In genomic region chr12:66304296-66304915, GRCh38 we compare ENCODE assay signal across 14 cellular contexts. TPM values are rescaled to one million over a fixed set of nuclear protein-coding genes. Genes with fewer than 3 reads are reported as not detected.
DNase-seq lines count a peak whose midpoint lies in the region; ATAC-seq, FAIRE-seq and TF ChIP-seq lines count a peak whose summit lies in the region.
"Had no signal": no experiment of that assay in that cellular context is flagged by ENCODE, and none has a peak within 500 bp of the region (broad histone marks: within the 10 kb centered on the region; RNA-seq: fewer than 3 reads in every experiment).

No MANE protein-coding gene starts in this region.

- intact Hi-C loops in heart left ventricle (cut with DNase I) = loop anchor here in 5 of 10 donors (5.0 to 10.0 kb wide), 4 partner anchors 137 to 172 kb away; partner anchors contain the start of genes TMBIM4 (in 3 of the 5) and LLPH (in 1 of the 5)

- POLR2A ChIA-PET in WTC11 (lab: Charles Lee) = interaction anchor here (0.5 kb wide), 1 partner anchor 183 kb away, joined by 8 read pairs; no protein-coding TSS in a partner anchor

- no peaks in the 10 kb centered on the region for H3K9me3 ChIP-seq in BLaER1 treated with 17β-estradiol and CSF1 and Interleukin-3, amounts not matched to agents 10 nM and 100 nM (replicated peaks in 1 of 11)
- H3K9me3 ChIP-seq in heart left ventricle = no peaks in the 10 kb centered on the region
- H3K9me3 ChIP-seq: HAP-1, sigmoid colon had no signal

- CTCF ChIA-PET in WTC11 (lab: Charles Lee) = no interaction called here

- H3K9ac ChIP-seq in BLaER1 treated with 17β-estradiol and CSF1 and Interleukin-3, amounts not matched to agents 10 nM and 100 nM = peak overlapping the region in 2 of 11 experiments; percentile 77 to 80; a peak in 2 of 22 replicates

- H3K9me3 Mint-ChIP-seq in WTC11 (no peaks in the 10 kb centered on the region), memory B cell (no peaks in the 10 kb centered on the region)

- peak overlapping the region in 3 of 10 experiments; percentile 25 to 73 (median 64); a peak in 4 of 20 replicates for H3K4me3 ChIP-seq in BLaER1 treated with 17β-estradiol and CSF1 and Interleukin-3, amounts not matched to agents 10 nM and 100 nM
- peak overlapping the region in 2 of 12 donors; percentile 7 to 77 for H3K4me3 ChIP-seq in heart left ventricle
- H3K4me3 ChIP-seq: sigmoid colon had no signal

- TF ChIP-seq POLR2A in GM12891 (IDR thresholded peaks at IDR 0.05; ENCODE audit: low read depth, low read length) (no peak), heart left ventricle (IDR thresholded peaks at IDR 0.05) (no peak)

- peaks cover 16% of the 10 kb centered on the region for H3K36me3 Mint-ChIP-seq in WTC11
- H3K36me3 Mint-ChIP-seq in memory B cell = peaks cover 14% of the 10 kb centered on the region

- no peak overlapping the region for H3K27ac ChIP-seq in BLaER1 treated with 17β-estradiol and CSF1 and Interleukin-3, amounts not matched to agents 10 nM and 100 nM
- peak overlapping the region in 2 of 12 donors; percentile 13 to 93 for H3K27ac ChIP-seq in heart left ventricle

- WGBS in heart left ventricle, 4 donors = 65 to 75% (median 69%) methylated on average over 6 of the region's 6 CpGs

- FAIRE-seq in GM12891 (lab: Jason Lieb, UNC) = peak; percentile 76
- FAIRE-seq: endothelial cell of umbilical vein had no signal

- H3K4me1 ChIP-seq in BLaER1 treated with 17β-estradiol and CSF1 and Interleukin-3, amounts not matched to agents 10 nM and 100 nM = peaks cover 23 to 34% (median 30%) of the 10 kb centered on the region in 10 experiments
- H3K4me1 ChIP-seq in heart left ventricle = peaks cover 0 to 26% (median 10%) of the 10 kb centered on the region in 12 donors

- H3K27me3 Mint-ChIP-seq in WTC11 (ENCODE audit: low read depth) (peaks cover 16% of the 10 kb centered on the region), memory B cell (peaks cover 1% of the 10 kb centered on the region)

- H3K36me3 ChIP-seq in BLaER1 treated with 17β-estradiol and CSF1 and Interleukin-3, amounts not matched to agents 10 nM and 100 nM = peaks cover 3 to 35% (median 24%) of the 10 kb centered on the region in 11 experiments; a peak in 15 of 22 replicates
- peaks cover 0 to 28% (median 4%) of the 10 kb centered on the region in 9 donors for H3K36me3 ChIP-seq in heart left ventricle
- H3K36me3 ChIP-seq: HAP-1 had no signal

- peak overlapping the region; percentile 1; the same call in 1 of the 2 replicates for H3K4me3 Mint-ChIP-seq in WTC11
- peak overlapping the region; percentile 0 for H3K4me3 Mint-ChIP-seq in memory B cell

- H3K4me1 Mint-ChIP-seq in WTC11 (peaks cover 21% of the 10 kb centered on the region), memory B cell (peaks cover 25% of the 10 kb centered on the region)

- H4K20me1 ChIP-seq in BLaER1 treated with 17β-estradiol and CSF1 and Interleukin-3, amounts not matched to agents 10 nM and 100 nM = no peaks in the 10 kb centered on the region

- DNase-seq in GM12891 (ENCODE audit: insufficient read length, low spot score) = no peak
- no peak for DNase-seq in WTC11 (ENCODE audit: low spot score)
- no peak for DNase-seq in memory B cell (ENCODE audit: low spot score in 2 of 2)
- DNase-seq in heart left ventricle = no peak
- DNase-seq in islet precursor cell = no peak
- no peak for DNase-seq in DMS79 (lab: John Stamatoyannopoulos, UW)
- DNase-seq: COR-L47, midbrain, NCI-H446, sigmoid colon had no signal

- 0 out of 2 replicates have a peak overlapping the region, but pooled peaks have one; percentile 9 for H3K27ac Mint-ChIP-seq in WTC11
- H3K27ac Mint-ChIP-seq in memory B cell = peak overlapping the region; percentile 10

- ATAC-seq in WTC11 (no peak), memory B cell (ENCODE audit: low read depth) (no peak), heart left ventricle (no peak), HG02938 (IDR thresholded peaks at IDR 0.05; ENCODE audit: unreplicated experiment) (no peak)

- TF ChIP-seq CTCF in WTC11 (IDR thresholded peaks at IDR 0.05) (no peak), heart left ventricle (IDR thresholded peaks at IDR 0.05) (no peak)

- peak overlapping the region; percentile 50 to 96 (median 88) for H3K4me2 ChIP-seq in BLaER1 treated with 17β-estradiol and CSF1 and Interleukin-3, amounts not matched to agents 10 nM and 100 nM

- no peaks in the 10 kb centered on the region for H3K27me3 ChIP-seq in BLaER1 treated with 17β-estradiol and CSF1 and Interleukin-3, amounts not matched to agents 10 nM and 100 nM
- H3K27me3 ChIP-seq in heart left ventricle = no peaks in the 10 kb centered on the region
- H3K27me3 ChIP-seq: sigmoid colon had no signal

TF ChIP-seq in GM12891, 5 proteins besides CTCF, POLR2A, EP300 and RAD21:
- TF ChIP-seq PAX5 (IDR thresholded peaks at IDR 0.05; ENCODE audit: insufficient read depth, low read length, severe bottlenecking) (no peak), TAF1 (IDR thresholded peaks at IDR 0.05; ENCODE audit: low read depth, low read length) (no peak), POU2F2 (IDR thresholded peaks at IDR 0.05; ENCODE audit: low read depth, low read length) (no peak), POLR2AphosphoS5 (IDR thresholded peaks at IDR 0.05; ENCODE audit: low read depth, low read length) (no peak), SPI1 (IDR thresholded peaks at IDR 0.05; ENCODE audit: low read depth, low read length) (no peak)

TF ChIP-seq in WTC11, 78 proteins besides CTCF, POLR2A, EP300 and RAD21 (continues in another document):
- no peak for TF ChIP-seq SMAD4 (CRISPR knock-in tag; IDR thresholded peaks at IDR 0.05)
- TF ChIP-seq CREM (CRISPR knock-in tag; IDR thresholded peaks at IDR 0.05) = no peak
- TF ChIP-seq NFYB (CRISPR knock-in tag; conservative IDR thresholded peaks at IDR 0.05; ENCODE audit: low read depth) = no peak
- TF ChIP-seq, protein P1, sequence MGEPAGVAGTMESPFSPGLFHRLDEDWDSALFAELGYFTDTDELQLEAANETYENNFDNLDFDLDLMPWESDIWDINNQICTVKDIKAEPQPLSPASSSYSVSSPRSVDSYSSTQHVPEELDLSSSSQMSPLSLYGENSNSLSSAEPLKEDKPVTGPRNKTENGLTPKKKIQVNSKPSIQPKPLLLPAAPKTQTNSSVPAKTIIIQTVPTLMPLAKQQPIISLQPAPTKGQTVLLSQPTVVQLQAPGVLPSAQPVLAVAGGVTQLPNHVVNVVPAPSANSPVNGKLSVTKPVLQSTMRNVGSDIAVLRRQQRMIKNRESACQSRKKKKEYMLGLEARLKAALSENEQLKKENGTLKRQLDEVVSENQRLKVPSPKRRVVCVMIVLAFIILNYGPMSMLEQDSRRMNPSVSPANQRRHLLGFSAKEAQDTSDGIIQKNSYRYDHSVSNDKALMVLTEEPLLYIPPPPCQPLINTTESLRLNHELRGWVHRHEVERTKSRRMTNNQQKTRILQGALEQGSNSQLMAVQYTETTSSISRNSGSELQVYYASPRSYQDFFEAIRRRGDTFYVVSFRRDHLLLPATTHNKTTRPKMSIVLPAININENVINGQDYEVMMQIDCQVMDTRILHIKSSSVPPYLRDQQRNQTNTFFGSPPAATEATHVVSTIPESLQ (CRISPR knock-in tag; IDR thresholded peaks at IDR 0.05) = no peak
- TF ChIP-seq HMGXB4 (CRISPR knock-in tag; IDR thresholded peaks at IDR 0.05) = no peak
- TF ChIP-seq JUN (CRISPR knock-in tag; IDR thresholded peaks at IDR 0.05) = no peak
- TF ChIP-seq TEAD4 (CRISPR knock-in tag; IDR thresholded peaks at IDR 0.05) = no peak
- TF ChIP-seq JAZF1 (CRISPR knock-in tag; IDR thresholded peaks at IDR 0.05) = no peak
- TF ChIP-seq, protein P2, sequence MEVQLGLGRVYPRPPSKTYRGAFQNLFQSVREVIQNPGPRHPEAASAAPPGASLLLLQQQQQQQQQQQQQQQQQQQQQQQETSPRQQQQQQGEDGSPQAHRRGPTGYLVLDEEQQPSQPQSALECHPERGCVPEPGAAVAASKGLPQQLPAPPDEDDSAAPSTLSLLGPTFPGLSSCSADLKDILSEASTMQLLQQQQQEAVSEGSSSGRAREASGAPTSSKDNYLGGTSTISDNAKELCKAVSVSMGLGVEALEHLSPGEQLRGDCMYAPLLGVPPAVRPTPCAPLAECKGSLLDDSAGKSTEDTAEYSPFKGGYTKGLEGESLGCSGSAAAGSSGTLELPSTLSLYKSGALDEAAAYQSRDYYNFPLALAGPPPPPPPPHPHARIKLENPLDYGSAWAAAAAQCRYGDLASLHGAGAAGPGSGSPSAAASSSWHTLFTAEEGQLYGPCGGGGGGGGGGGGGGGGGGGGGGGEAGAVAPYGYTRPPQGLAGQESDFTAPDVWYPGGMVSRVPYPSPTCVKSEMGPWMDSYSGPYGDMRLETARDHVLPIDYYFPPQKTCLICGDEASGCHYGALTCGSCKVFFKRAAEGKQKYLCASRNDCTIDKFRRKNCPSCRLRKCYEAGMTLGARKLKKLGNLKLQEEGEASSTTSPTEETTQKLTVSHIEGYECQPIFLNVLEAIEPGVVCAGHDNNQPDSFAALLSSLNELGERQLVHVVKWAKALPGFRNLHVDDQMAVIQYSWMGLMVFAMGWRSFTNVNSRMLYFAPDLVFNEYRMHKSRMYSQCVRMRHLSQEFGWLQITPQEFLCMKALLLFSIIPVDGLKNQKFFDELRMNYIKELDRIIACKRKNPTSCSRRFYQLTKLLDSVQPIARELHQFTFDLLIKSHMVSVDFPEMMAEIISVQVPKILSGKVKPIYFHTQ (CRISPR knock-in tag; IDR thresholded peaks at IDR 0.05) = no peak
- TF ChIP-seq, protein P3, sequence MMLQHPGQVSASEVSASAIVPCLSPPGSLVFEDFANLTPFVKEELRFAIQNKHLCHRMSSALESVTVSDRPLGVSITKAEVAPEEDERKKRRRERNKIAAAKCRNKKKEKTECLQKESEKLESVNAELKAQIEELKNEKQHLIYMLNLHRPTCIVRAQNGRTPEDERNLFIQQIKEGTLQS (CRISPR knock-in tag; conservative IDR thresholded peaks at IDR 0.05) = no peak

RNA-seq across cellular contexts. Expression of gene HELB, which starts 2.1 kb away (rescaled TPM):
- 2.0 TPM for polyA plus RNA-seq in GM12891 (2012; ENCODE audit: low read depth, missing spikeins)
- total RNA-seq in WTC11 (2021) (9.7 to 12.5 TPM (median 10.2 TPM) in 3 replicates), heart left ventricle (1 to 10 TPM in 5 of 9 donors, under 1 TPM in 4; 0.32 to 4.3 (median 1.1) TPM)
- under 1 TPM; 0.35 to 0.38 TPM for polyA plus RNA-seq in heart left ventricle
